Comparison of ENCODE assay signal across 18 cellular contexts in the genomic region with DNA sequence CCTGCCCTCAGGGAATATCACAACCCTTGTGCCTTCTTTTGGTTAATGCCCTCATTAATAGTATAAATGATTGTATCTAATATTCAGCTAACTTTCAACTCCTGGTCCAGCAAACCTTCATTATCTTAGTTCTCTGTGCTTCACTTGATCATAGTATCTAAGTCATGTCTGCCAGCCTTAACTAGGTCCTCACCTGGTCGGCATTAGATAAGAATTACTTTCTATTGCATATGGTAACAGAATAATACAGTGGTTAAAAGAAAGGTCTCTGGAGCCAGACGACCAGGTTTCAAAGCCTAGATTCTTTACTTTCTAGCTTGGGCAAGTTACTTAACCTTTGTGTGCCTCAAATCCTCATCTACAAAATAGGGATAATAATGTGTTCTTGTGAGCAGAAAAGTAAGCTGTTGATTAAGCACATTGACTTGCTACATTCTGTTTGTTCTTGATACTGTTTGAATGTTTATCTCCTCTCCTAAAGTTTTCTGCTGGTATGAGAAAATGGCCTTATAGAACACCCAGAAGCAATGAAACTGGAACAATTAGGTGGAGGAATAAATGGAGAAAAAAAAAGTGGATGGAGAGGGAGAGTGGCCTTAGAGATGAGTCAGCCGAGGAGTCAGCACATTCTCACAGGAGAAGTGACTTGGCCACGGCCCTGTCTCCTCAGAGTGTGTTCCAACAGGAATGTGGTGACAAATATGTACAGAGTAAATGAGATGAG.
A peak's percentile ranks its signal among the peaks of the same experiment; 100 is the strongest.
DNase-seq lines count a peak whose midpoint lies in the region; ATAC-seq and TF ChIP-seq lines count a peak whose summit lies in the region.
"Had no signal": no experiment of that assay in that cellular context is flagged by ENCODE, and none has a peak within 500 bp of the region (broad histone marks: within the 10 kb centered on the region; RNA-seq: fewer than 3 reads in every experiment).

No MANE protein-coding gene starts in this region.

- WGBS in IMR-90 (ENCODE audit: extremely low coverage in 2 of 2, insufficient read length in 1 of 2), 2 experiments: 0% methylated on average over 1 of the region's 4 CpGs; no CpG with 5 or more reads in 1 of the 2 experiments

- H4K8ac ChIP-seq in IMR-90 (ENCODE audit: low read depth in 2 of 2, low read length in 2 of 2): no peak overlapping the region

- peak; percentile 88 for ATAC-seq in IMR-90 (ENCODE audit: low read depth)
- no peak for ATAC-seq in natural killer cell
- no peak for ATAC-seq in HG03520 (IDR thresholded peaks at IDR 0.05; ENCODE audit: unreplicated experiment)
- ATAC-seq in HG03565 (IDR thresholded peaks at IDR 0.05; ENCODE audit: unreplicated experiment): no peak
- ATAC-seq: activated CD8-positive, alpha-beta T cell treated with anti-CD3 and anti-CD28 coated beads, Interleukin-2, amount 10 ng/mL, durations not matched to agents 7 days and 5 days; stimulated activated memory B cell treated with anti-CD40 and anti-IgM and Interleukin-4, amounts not matched to agents 10 μg/mL and 1 μg/mL and 100 μg/mL, for 72 hours had no signal

- no peaks in the 10 kb centered on the region for H3K27me3 ChIP-seq in BJ (ENCODE audit: control insufficient read depth, insufficient read depth, low read length)
- no peaks in the 10 kb centered on the region for H3K27me3 ChIP-seq in IMR-90 (ENCODE audit: control insufficient read depth, insufficient read depth, low read length)
- H3K27me3 ChIP-seq: BLaER1, esophagus squamous epithelium had no signal

- no peak overlapping the region for H3K4me2 ChIP-seq in IMR-90 (ENCODE audit: low read depth, low read length)
- H3K4me2 ChIP-seq: BLaER1 had no signal

- H3K4ac ChIP-seq in IMR-90 (ENCODE audit: low read depth, low read length): 0 out of 2 replicates have a peak overlapping the region, but pooled peaks have one; percentile 15

- intact Hi-C loops in IMR-90 (cut with micrococcal nuclease): no loop called here
- intact Hi-C loops in natural killer cell (cut with micrococcal nuclease): no loop called here

- no peaks in the 10 kb centered on the region; the same call in 1 of the 2 replicates for H3K4me1 ChIP-seq in IMR-90 (ENCODE audit: control insufficient read depth, insufficient read depth, low read length)

- H3K18ac ChIP-seq in IMR-90 (ENCODE audit: low read depth, low read length): no peak overlapping the region

- H3K56ac ChIP-seq in IMR-90 (ENCODE audit: extremely low read depth, insufficient read depth, low read length): no peak overlapping the region

- no peak overlapping the region for H2BK5ac ChIP-seq in IMR-90 (ENCODE audit: low read depth, low read length, poor library complexity, severe bottlenecking)

- no peaks in the 10 kb centered on the region for H3K9me1 ChIP-seq in IMR-90 (ENCODE audit: insufficient read depth, low read length)

- H3K14ac ChIP-seq in IMR-90 (replicated peaks; ENCODE audit: low read depth, low read length): no peak overlapping the region; the same call in 1 of the 2 replicates

- no peak overlapping the region for H3K4me3 Mint-ChIP-seq in natural killer cell
- H3K4me3 Mint-ChIP-seq: activated CD8-positive, alpha-beta T cell treated with anti-CD3 and anti-CD28 coated beads, Interleukin-2, amount 10 ng/mL, durations not matched to agents 7 days and 5 days; H9; stimulated activated memory B cell treated with anti-CD40 and anti-IgM and Interleukin-4, amounts not matched to agents 10 μg/mL and 1 μg/mL and 100 μg/mL, for 72 hours had no signal

- no peak overlapping the region for H2AK9ac ChIP-seq in IMR-90 (replicated peaks; ENCODE audit: low read depth, low read length, poor library complexity)

- peaks cover 0 to 12% of the 10 kb centered on the region in 2 donors for H3K9me3 Mint-ChIP-seq in natural killer cell
- H3K9me3 Mint-ChIP-seq: H9 had no signal

- H4K20me1 ChIP-seq in IMR-90 (ENCODE audit: insufficient read depth, low read length): no peaks in the 10 kb centered on the region
- H4K20me1 ChIP-seq: BLaER1 had no signal

- H3K36me3 ChIP-seq in BJ (ENCODE audit: control insufficient read depth, insufficient read depth, low read length): no peaks in the 10 kb centered on the region
- H3K36me3 ChIP-seq in IMR-90 (ENCODE audit: control insufficient read depth, insufficient read depth, low read length): no peaks in the 10 kb centered on the region
- H3K36me3 ChIP-seq: BLaER1, esophagus squamous epithelium had no signal

- H3K9me3 ChIP-seq in IMR-90 (ENCODE audit: control insufficient read depth, insufficient read depth, low read length): no peaks in the 10 kb centered on the region
- H3K9me3 ChIP-seq: BLaER1, esophagus squamous epithelium had no signal

- no peak overlapping the region for H3K9ac ChIP-seq in IMR-90 (ENCODE audit: low read depth, low read length)
- H3K9ac ChIP-seq: BLaER1 had no signal

- POLR2A ChIA-PET in BJ (lab: Charles Lee) (no interaction called here), IMR-90 (lab: Charles Lee; ENCODE audit: unreplicated experiment) (no interaction called here)

- peak overlapping the region; percentile 55 for H2BK20ac ChIP-seq in IMR-90 (ENCODE audit: low read depth, low read length)

- in situ Hi-C loops in IMR-90 (cut with MboI; ENCODE audit: low sequenced_read_pairs): no loop called here

- DNase-seq in BJ (ENCODE audit: low read depth) (peak; percentile 7), IMR-90 (peak; percentile 68), choroid plexus epithelial cell (ENCODE audit: low read depth) (peak; percentile 71), kidney tubule cell (ENCODE audit: low spot score) (peak; percentile 87), natural killer cell (no peak)
- no peak for DNase-seq in central memory CD4-positive, alpha-beta T cell
- DNase-seq: activated CD8-positive, alpha-beta T cell treated with anti-CD3 and anti-CD28 coated beads, Interleukin-2, amount 10 ng/mL, durations not matched to agents 7 days and 5 days; activated naive CD4-positive, alpha-beta T cell treated with Interleukin-2 at 50 U/mL for 16 hours; cerebellar nuclear complex; esophagus squamous epithelium; H9; NCI-H748 treated with DMSO at 0.1 percent for 48 hours; SIG-M5; stimulated activated CD4-positive, alpha-beta T cell treated with anti-CD3 and anti-CD28 coated beads, Interleukin-4, amount 100 ng/mL, for 1 hour had no signal

- H2BK120ac ChIP-seq in IMR-90 (ENCODE audit: low read depth, low read length): peak overlapping the region; percentile 14; the same call in 1 of the 2 replicates

- TF ChIP-seq CTCF in BJ (IDR thresholded peaks at IDR 0.05; ENCODE audit: insufficient read depth, low read depth, low read length) (no peak), IMR-90 (conservative IDR thresholded peaks at IDR 0.05; ENCODE audit: low read depth, low read length) (no peak), choroid plexus epithelial cell (conservative IDR thresholded peaks at IDR 0.05; ENCODE audit: low read depth, low read length) (no peak), natural killer cell (IDR thresholded peaks at IDR 0.05) (no peak)

- H2AK5ac ChIP-seq in IMR-90 (ENCODE audit: low read depth, low read length): no peak overlapping the region

- no peak overlapping the region for H3K23ac ChIP-seq in IMR-90 (ENCODE audit: low read depth, low read length)

- H3K27ac ChIP-seq in IMR-90 (ENCODE audit: insufficient read depth, low read length): no peak overlapping the region
- H3K27ac ChIP-seq: BLaER1 had no signal

- no peak for TF ChIP-seq RAD21 in IMR-90 (IDR thresholded peaks at IDR 0.05; ENCODE audit: low read length)

- dilution Hi-C loops in IMR-90 (cut with HindIII; ENCODE audit: low sequenced_read_pairs, unreplicated experiment): no loop called here

- H3K4me1 Mint-ChIP-seq in natural killer cell: no peaks in the 10 kb centered on the region
- H3K4me1 Mint-ChIP-seq: H9; stimulated activated memory B cell treated with anti-CD40 and anti-IgM and Interleukin-4, amounts not matched to agents 10 μg/mL and 1 μg/mL and 100 μg/mL, for 72 hours had no signal

- no peaks in the 10 kb centered on the region for H3K27me3 Mint-ChIP-seq in natural killer cell (ENCODE audit: low read depth in 2 of 2)
- H3K27me3 Mint-ChIP-seq: stimulated activated memory B cell treated with anti-CD40 and anti-IgM and Interleukin-4, amounts not matched to agents 10 μg/mL and 1 μg/mL and 100 μg/mL, for 72 hours had no signal

- CTCF ChIA-PET in BJ (lab: Yijun Ruan, JAX) (interaction anchor here (1.2 kb wide), 1 partner anchor 54 kb away, joined by 3 read pairs; no protein-coding TSS in a partner anchor), IMR-90 (lab: Yijun Ruan, JAX) (interaction anchor here (0.7 to 0.9 kb wide), 2 partner anchors 22 to 121 kb away, joined by 3 to 4 read pairs; no protein-coding TSS in a partner anchor)

- H3K27ac Mint-ChIP-seq in natural killer cell: no peak overlapping the region
- H3K27ac Mint-ChIP-seq: activated CD8-positive, alpha-beta T cell treated with anti-CD3 and anti-CD28 coated beads, Interleukin-2, amount 10 ng/mL, durations not matched to agents 7 days and 5 days; H9; stimulated activated memory B cell treated with anti-CD40 and anti-IgM and Interleukin-4, amounts not matched to agents 10 μg/mL and 1 μg/mL and 100 μg/mL, for 72 hours had no signal

- TF ChIP-seq POLR2A in IMR-90 (IDR thresholded peaks at IDR 0.05; ENCODE audit: low read depth, low read length): no peak

- no peaks in the 10 kb centered on the region for H3K36me3 Mint-ChIP-seq in natural killer cell
- H3K36me3 Mint-ChIP-seq: stimulated activated memory B cell treated with anti-CD40 and anti-IgM and Interleukin-4, amounts not matched to agents 10 μg/mL and 1 μg/mL and 100 μg/mL, for 72 hours had no signal

- H2BK15ac ChIP-seq in IMR-90 (ENCODE audit: low read depth, low read length): no peak overlapping the region

- no peak overlapping the region for H4K5ac ChIP-seq in IMR-90 (ENCODE audit: low read depth, low read length)

- no peak overlapping the region for H2AFZ ChIP-seq in IMR-90 (replicated peaks; ENCODE audit: low read length, poor library complexity)

- no peak overlapping the region for H4K91ac ChIP-seq in IMR-90 (ENCODE audit: insufficient read depth, low read depth, low read length)

- H3K4me3 ChIP-seq in BJ (ENCODE audit: low read depth, low read length) (no peak overlapping the region), IMR-90 (ENCODE audit: insufficient read depth, low read depth, low read length) (no peak overlapping the region), choroid plexus epithelial cell (ENCODE audit: low read depth, low read length) (no peak overlapping the region)
- H3K4me3 ChIP-seq: BLaER1, esophagus squamous epithelium had no signal

- BruUV-seq in IMR-90 (replicated peaks; lab: Mats Ljungman, UMichigan): no TSS peak

- no peaks in the 10 kb centered on the region for H3K79me1 ChIP-seq in IMR-90 (ENCODE audit: low read depth in 1 of 2, low read length in 2 of 2)

TF ChIP-seq in IMR-90, 13 proteins besides CTCF, POLR2A, EP300 and RAD21:
- TF ChIP-seq NFE2L2 (IDR thresholded peaks at IDR 0.05; ENCODE audit: low read depth, low read length) (peak; percentile 64; the same call in 1 of the 2 replicates), FOS (IDR thresholded peaks at IDR 0.05; ENCODE audit: low read depth, low read length) (peak; percentile 44; the same call in 1 of the 2 replicates), SMC3 (IDR thresholded peaks at IDR 0.05; ENCODE audit: low read depth, low read length) (no peak), MAFK (IDR thresholded peaks at IDR 0.05; ENCODE audit: low read depth, low read length) (peak; percentile 81)
TF ChIP-seq in IMR-90: peak in this region for 3.

Comparison
In these comparisons a context has a peak if more than half of its experiments do, and no peak if none do; other contexts are left out.
1. DNase-seq: peak in BJ (single experiment), IMR-90 (single experiment), choroid plexus epithelial cell (single experiment) and kidney tubule cell (single experiment); none in natural killer cell (single experiment) and central memory CD4-positive, alpha-beta T cell (single experiment).